ENCODE assay signal across 28 cellular contexts in genomic region chr19:44574201-44574950, GRCh38. TPM values are rescaled to one million over a fixed set of nuclear protein-coding genes. Genes with fewer than 3 reads are reported as not detected.
"Had no signal": no experiment of that assay in that cellular context is flagged by ENCODE, and none has a peak within 500 bp of the region (broad histone marks: within the 10 kb centered on the region; RNA-seq: fewer than 3 reads in every experiment).

No MANE protein-coding gene starts in this region.

- H3K27ac ChIP-seq: coronary artery, left lung, neutrophil, pancreas, psoas muscle, right lobe of liver, skin epidermis, thyroid gland had no signal

- H3K4me3 ChIP-seq: coronary artery, left lung, lung, pancreas, psoas muscle, right lobe of liver, skin epidermis, thyroid gland had no signal

- H3K27me3 ChIP-seq: left lung, pancreas, right lobe of liver, thyroid gland had no signal

- H3K9me3 ChIP-seq: left lung, neutrophil, pancreas, psoas muscle, right lobe of liver, thyroid gland had no signal

- H3K9me3 Mint-ChIP-seq: activated CD4-positive, alpha-beta T cell treated with anti-CD3 and anti-CD28 coated beads, Interleukin-2, amount 10 ng/mL, durations not matched to agents 24 days and 14 days; activated CD8-positive, alpha-beta T cell treated with anti-CD3 and anti-CD28 coated beads for 36 hours; activated T-helper 1 cell treated with anti-CD3 and anti-CD28 coated beads, Interleukin-12 subunit alpha, Interleukin-12 subunit beta, Interleukin-2, Interleukin-4 antibody, amounts not matched to agents 30 ng/mL and 10 ng/mL and 1 ng/mL, durations not matched to agents 14 hours and 24 hours and 36 hours; mesothelial cell of epicardium; stimulated activated naive CD8-positive, alpha-beta T cell treated with anti-CD3 and anti-CD28 coated beads, Interleukin-15, Interleukin-2, amounts not matched to agents 100 ng/mL and 50 ng/mL, for 24 hours had no signal

- H3K4me1 ChIP-seq: left lung, pancreas, psoas muscle, thyroid gland had no signal

- H3K4me3 Mint-ChIP-seq: activated CD4-positive, alpha-beta T cell treated with anti-CD3 and anti-CD28 coated beads, Interleukin-2, amount 10 ng/mL, durations not matched to agents 24 days and 14 days; activated CD8-positive, alpha-beta memory T cell treated with anti-CD3 and anti-CD28 coated beads, Interleukin-2, amount 10 ng/mL, durations not matched to agents 7 days and 5 days; activated CD8-positive, alpha-beta T cell treated with anti-CD3 and anti-CD28 coated beads for 36 hours; activated naive CD8-positive, alpha-beta T cell; activated T-helper 1 cell treated with anti-CD3 and anti-CD28 coated beads, Interleukin-12 subunit alpha, Interleukin-12 subunit beta, Interleukin-2, Interleukin-4 antibody, amounts not matched to agents 30 ng/mL and 10 ng/mL and 1 ng/mL, durations not matched to agents 14 hours and 24 hours and 36 hours; mesothelial cell of epicardium; naive thymus-derived CD8-positive, alpha-beta T cell; stimulated activated naive CD8-positive, alpha-beta T cell treated with anti-CD3 and anti-CD28 coated beads, Interleukin-15, Interleukin-2, amounts not matched to agents 100 ng/mL and 50 ng/mL, for 24 hours; T-helper 1 cell treated with Interleukin-12 subunit alpha and Interleukin-12 subunit beta and Interleukin-4 antibody, amounts not matched to agents 30 μg/mL and 1 μg/mL, for 36 hours had no signal

- ATAC-seq: activated CD8-positive, alpha-beta memory T cell treated with anti-CD3 and anti-CD28 coated beads, Interleukin-2, amount 10 ng/mL, durations not matched to agents 7 days and 5 days; activated CD8-positive, alpha-beta T cell treated with anti-CD3 and anti-CD28 coated beads for 36 hours; left lung; naive thymus-derived CD8-positive, alpha-beta T cell; pancreas; psoas muscle; right lobe of liver had no signal

- H3K36me3 ChIP-seq: left lung, neutrophil, pancreas, right lobe of liver, thyroid gland had no signal

- H3K27ac Mint-ChIP-seq: activated CD4-positive, alpha-beta T cell treated with anti-CD3 and anti-CD28 coated beads, Interleukin-2, amount 10 ng/mL, durations not matched to agents 24 days and 14 days; activated CD8-positive, alpha-beta memory T cell treated with anti-CD3 and anti-CD28 coated beads, Interleukin-2, amount 10 ng/mL, durations not matched to agents 7 days and 5 days; activated CD8-positive, alpha-beta T cell treated with anti-CD3 and anti-CD28 coated beads for 36 hours; activated naive CD8-positive, alpha-beta T cell; activated T-helper 1 cell treated with anti-CD3 and anti-CD28 coated beads, Interleukin-12 subunit alpha, Interleukin-12 subunit beta, Interleukin-2, Interleukin-4 antibody, amounts not matched to agents 30 ng/mL and 10 ng/mL and 1 ng/mL, durations not matched to agents 14 hours and 24 hours and 36 hours; mesothelial cell of epicardium; stimulated activated naive CD8-positive, alpha-beta T cell treated with anti-CD3 and anti-CD28 coated beads, Interleukin-15, Interleukin-2, amounts not matched to agents 100 ng/mL and 50 ng/mL, for 24 hours; T-helper 1 cell treated with Interleukin-12 subunit alpha and Interleukin-12 subunit beta and Interleukin-4 antibody, amounts not matched to agents 30 μg/mL and 1 μg/mL, for 36 hours had no signal

- H3K36me3 Mint-ChIP-seq: activated CD8-positive, alpha-beta memory T cell treated with anti-CD3 and anti-CD28 coated beads, Interleukin-2, amount 10 ng/mL, durations not matched to agents 7 days and 5 days; activated naive CD8-positive, alpha-beta T cell; mesothelial cell of epicardium; naive thymus-derived CD8-positive, alpha-beta T cell had no signal

- FAIRE-seq: bronchial epithelial cell, pancreas had no signal

- DNase-seq: activated CD4-positive, alpha-beta T cell treated with anti-CD3 and anti-CD28 coated beads, Interleukin-2, amount 10 ng/mL, durations not matched to agents 24 days and 14 days; activated CD4-positive, CD25-positive, alpha-beta regulatory T cell; activated CD8-positive, alpha-beta memory T cell treated with anti-CD3 and anti-CD28 coated beads, Interleukin-2, amount 10 ng/mL, durations not matched to agents 7 days and 5 days; activated CD8-positive, alpha-beta T cell treated with anti-CD3 and anti-CD28 coated beads for 36 hours; activated T-cell treated with anti-CD3 and anti-CD28 coated beads for 4 hours; cerebellar nuclear complex; left lung; naive thymus-derived CD8-positive, alpha-beta T cell; pancreas; psoas muscle; right lobe of liver; stimulated activated CD4-positive, alpha-beta T cell treated with anti-CD3 and anti-CD28 coated beads, Interleukin-1b, Interleukin-23, amount 100 ng/mL, for 48 hours; substantia nigra; thyroid gland had no signal

- H3K27me3 Mint-ChIP-seq: activated CD4-positive, alpha-beta T cell treated with anti-CD3 and anti-CD28 coated beads, Interleukin-2, amount 10 ng/mL, durations not matched to agents 24 days and 14 days; activated CD8-positive, alpha-beta memory T cell treated with anti-CD3 and anti-CD28 coated beads, Interleukin-2, amount 10 ng/mL, durations not matched to agents 7 days and 5 days; activated CD8-positive, alpha-beta T cell treated with anti-CD3 and anti-CD28 coated beads for 36 hours had no signal

RNA-seq across cellular contexts. Expression of gene IGSF23, which starts 39.0 kb away (rescaled TPM):
- total RNA-seq: activated CD4-positive, alpha-beta T cell treated with anti-CD3 and anti-CD28 coated beads, Interleukin-2, amount 10 ng/mL, durations not matched to agents 24 days and 14 days; activated CD8-positive, alpha-beta memory T cell treated with anti-CD3 and anti-CD28 coated beads, Interleukin-2, amount 10 ng/mL, durations not matched to agents 7 days and 5 days; activated CD8-positive, alpha-beta T cell treated with anti-CD3 and anti-CD28 coated beads for 36 hours; activated T-helper 1 cell treated with anti-CD3 and anti-CD28 coated beads, Interleukin-12 subunit alpha, Interleukin-12 subunit beta, Interleukin-2, Interleukin-4 antibody, amounts not matched to agents 30 ng/mL and 10 ng/mL and 1 ng/mL, durations not matched to agents 14 hours and 24 hours and 36 hours; bronchial epithelial cell; left lung; lung; mesothelial cell of epicardium; naive thymus-derived CD8-positive, alpha-beta T cell; thyroid gland; urinary bladder had no signal
- polyA plus RNA-seq: lung; naive thymus-derived CD8-positive, alpha-beta T cell; urinary bladder had no signal

RNA-seq across cellular contexts. Expression of gene CEACAM20, which starts 44.9 kb away (rescaled TPM):
- total RNA-seq: activated CD4-positive, alpha-beta T cell treated with anti-CD3 and anti-CD28 coated beads, Interleukin-2, amount 10 ng/mL, durations not matched to agents 24 days and 14 days; activated CD8-positive, alpha-beta memory T cell treated with anti-CD3 and anti-CD28 coated beads, Interleukin-2, amount 10 ng/mL, durations not matched to agents 7 days and 5 days; activated CD8-positive, alpha-beta T cell treated with anti-CD3 and anti-CD28 coated beads for 36 hours; activated T-helper 1 cell treated with anti-CD3 and anti-CD28 coated beads, Interleukin-12 subunit alpha, Interleukin-12 subunit beta, Interleukin-2, Interleukin-4 antibody, amounts not matched to agents 30 ng/mL and 10 ng/mL and 1 ng/mL, durations not matched to agents 14 hours and 24 hours and 36 hours; bronchial epithelial cell; epithelial cell of proximal tubule; fibroblast of villous mesenchyme; kidney epithelial cell; left lung; lung; mesothelial cell of epicardium; naive thymus-derived CD8-positive, alpha-beta T cell; pancreas; psoas muscle; thyroid gland; urinary bladder had no signal
- polyA plus RNA-seq: lung; naive thymus-derived CD8-positive, alpha-beta T cell; pancreas; urinary bladder had no signal
